32 cellular contexts compared by ENCODE assay signal in genomic region chr11:124311677-124312076, GRCh38. TPM values are rescaled to one million over a fixed set of nuclear protein-coding genes. Genes with fewer than 3 reads are reported as not detected.
"Had no signal": no experiment of that assay in that cellular context is flagged by ENCODE, and none has a peak within 500 bp of the region (broad histone marks: within the 10 kb centered on the region; RNA-seq: fewer than 3 reads in every experiment).

No MANE protein-coding gene starts in this region.

- H3K27ac ChIP-seq: coronary artery, dorsolateral prefrontal cortex, epithelial cell of prostate, esophagus squamous epithelium, gastrocnemius medialis, heart right ventricle, left lung, lower lobe of right lung had no signal

- H3K4me3 ChIP-seq: coronary artery, dorsolateral prefrontal cortex, esophagus squamous epithelium, gastrocnemius medialis, heart right ventricle, left lung, lower lobe of right lung, mucosa of descending colon had no signal

- H3K4me1 ChIP-seq: esophagus squamous epithelium, gastrocnemius medialis, heart right ventricle, left lung, lower lobe of right lung had no signal

- H3K9me3 ChIP-seq: esophagus squamous epithelium, gastrocnemius medialis, heart right ventricle, left lung, lower lobe of right lung, mucosa of descending colon had no signal

- FAIRE-seq: endometrium, keratinocyte had no signal

- ATAC-seq: effector memory CD8-positive, alpha-beta T cell; esophagus mucosa; gastrocnemius medialis; heart right ventricle; left cardiac atrium; left lung; left ventricle myocardium superior; lower lobe of right lung; mucosa of descending colon had no signal

- H3K27me3 ChIP-seq: esophagus squamous epithelium, gastrocnemius medialis, heart right ventricle, left lung had no signal

- H3K36me3 ChIP-seq: esophagus squamous epithelium, gastrocnemius medialis, heart right ventricle, left lung, lower lobe of right lung had no signal

- DNase-seq: dermis blood vessel endothelial cell; dorsolateral prefrontal cortex; effector CD8-positive, alpha-beta T cell; effector memory CD8-positive, alpha-beta T cell; endodermal cell; erythroblast; esophagus squamous epithelium; foreskin fibroblast; foreskin melanocyte; gastrocnemius medialis; glutamatergic neuron; heart right ventricle; hippocampal formation; left cardiac atrium; left lung; left ventricle myocardium superior; lower lobe of right lung; mesenchymal stem cell; mucosa of descending colon; naive B cell had no signal

RNA-seq across cellular contexts. Expression of gene OR8D1, which starts 2.1 kb away (rescaled TPM):
- total RNA-seq: dermis blood vessel endothelial cell, endodermal cell, esophagus mucosa, esophagus squamous epithelium, gastrocnemius medialis, glomerular endothelial cell, heart right ventricle, kidney epithelial cell, left cardiac atrium, left lung, left ventricle myocardium superior, lower leg skin, lower lobe of right lung, lung microvascular endothelial cell, mesenteric fat pad, mesothelial cell of epicardium, myocyte had no signal
- polyA plus RNA-seq: heart right ventricle, keratinocyte had no signal

RNA-seq across cellular contexts. Expression of gene OR8D2, which starts 8.3 kb away (rescaled TPM):
- total RNA-seq: dermis blood vessel endothelial cell, dorsolateral prefrontal cortex, endodermal cell, esophagus mucosa, esophagus squamous epithelium, gastrocnemius medialis, glomerular endothelial cell, heart right ventricle, kidney epithelial cell, left cardiac atrium, left lung, left ventricle myocardium superior, lower leg skin, lower lobe of right lung, lung microvascular endothelial cell, mesenteric fat pad, mesothelial cell of epicardium, mucosa of descending colon, myocyte had no signal
- polyA plus RNA-seq: heart right ventricle, keratinocyte had no signal

RNA-seq across cellular contexts. Expression of gene OR8G5, which starts 55.5 kb away (rescaled TPM):
- total RNA-seq: dermis blood vessel endothelial cell, dorsolateral prefrontal cortex, esophagus mucosa, esophagus squamous epithelium, gastrocnemius medialis, glomerular endothelial cell, heart right ventricle, kidney epithelial cell, left cardiac atrium, left lung, left ventricle myocardium superior, lower leg skin, lung microvascular endothelial cell, mesenteric fat pad, mesothelial cell of epicardium, mucosa of descending colon, myocyte had no signal
- polyA plus RNA-seq: heart right ventricle, keratinocyte had no signal
